1 cellular context compared by ENCODE assay signal in the genomic region with DNA sequence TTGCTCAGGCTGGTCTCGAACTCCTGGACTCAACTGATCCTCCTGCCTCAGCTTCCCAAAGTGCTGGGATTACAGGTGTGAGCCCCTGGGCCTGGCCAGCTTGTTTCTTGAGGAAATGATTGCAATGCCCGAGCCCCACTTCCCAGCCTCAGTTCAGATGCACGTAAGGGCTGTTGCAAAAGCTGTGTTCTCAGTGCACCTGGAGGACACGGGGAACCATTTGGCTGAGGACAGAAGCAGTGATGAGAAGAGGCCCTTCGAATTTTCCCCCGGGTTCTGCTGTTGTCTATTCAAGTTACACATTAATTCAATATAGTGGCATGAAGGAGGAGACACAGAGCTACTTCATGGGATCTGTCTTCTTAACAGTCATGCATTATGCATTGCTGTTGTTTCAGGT.
TF ChIP-seq lines count a peak whose summit lies in the region.

No MANE protein-coding gene starts in this region.

TF ChIP-seq in IMR-90, 13 proteins besides CTCF, POLR2A, EP300 and RAD21:
- TF ChIP-seq RFX5 (IDR thresholded peaks at IDR 0.05; ENCODE audit: low read depth, low read length) (no peak), MXI1 (IDR thresholded peaks at IDR 0.05; ENCODE audit: borderline replicate concordance, low read depth, low read length) (no peak), NFE2L2 (IDR thresholded peaks at IDR 0.05; ENCODE audit: low read depth, low read length) (no peak), MAZ (IDR thresholded peaks at IDR 0.05; ENCODE audit: borderline replicate concordance, low read depth, low read length) (no peak), CEBPB (IDR thresholded peaks at IDR 0.05; ENCODE audit: low read depth, low read length) (no peak), SMC3 (IDR thresholded peaks at IDR 0.05; ENCODE audit: low read depth, low read length) (no peak), CHD1 (IDR thresholded peaks at IDR 0.05; ENCODE audit: low read depth, low read length) (no peak), RCOR1 (IDR thresholded peaks at IDR 0.05; ENCODE audit: insufficient replicate concordance, low read length) (no peak), FOS (IDR thresholded peaks at IDR 0.05; ENCODE audit: low read depth, low read length) (no peak), BHLHE40 (IDR thresholded peaks at IDR 0.05; ENCODE audit: low read depth, low read length) (no peak), MAFK (IDR thresholded peaks at IDR 0.05; ENCODE audit: low read depth, low read length) (no peak)
- TF ChIP-seq, protein P1, sequence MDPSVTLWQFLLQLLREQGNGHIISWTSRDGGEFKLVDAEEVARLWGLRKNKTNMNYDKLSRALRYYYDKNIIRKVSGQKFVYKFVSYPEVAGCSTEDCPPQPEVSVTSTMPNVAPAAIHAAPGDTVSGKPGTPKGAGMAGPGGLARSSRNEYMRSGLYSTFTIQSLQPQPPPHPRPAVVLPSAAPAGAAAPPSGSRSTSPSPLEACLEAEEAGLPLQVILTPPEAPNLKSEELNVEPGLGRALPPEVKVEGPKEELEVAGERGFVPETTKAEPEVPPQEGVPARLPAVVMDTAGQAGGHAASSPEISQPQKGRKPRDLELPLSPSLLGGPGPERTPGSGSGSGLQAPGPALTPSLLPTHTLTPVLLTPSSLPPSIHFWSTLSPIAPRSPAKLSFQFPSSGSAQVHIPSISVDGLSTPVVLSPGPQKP (IDR thresholded peaks at IDR 0.05; ENCODE audit: borderline replicate concordance, low read depth, low read length), result no peak
- TF ChIP-seq, protein P2, sequence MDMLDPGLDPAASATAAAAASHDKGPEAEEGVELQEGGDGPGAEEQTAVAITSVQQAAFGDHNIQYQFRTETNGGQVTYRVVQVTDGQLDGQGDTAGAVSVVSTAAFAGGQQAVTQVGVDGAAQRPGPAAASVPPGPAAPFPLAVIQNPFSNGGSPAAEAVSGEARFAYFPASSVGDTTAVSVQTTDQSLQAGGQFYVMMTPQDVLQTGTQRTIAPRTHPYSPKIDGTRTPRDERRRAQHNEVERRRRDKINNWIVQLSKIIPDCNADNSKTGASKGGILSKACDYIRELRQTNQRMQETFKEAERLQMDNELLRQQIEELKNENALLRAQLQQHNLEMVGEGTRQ (IDR thresholded peaks at IDR 0.05; ENCODE audit: low read depth, low read length), result no peak
TF ChIP-seq in IMR-90: peak in this region for 0.
